Comparison of ENCODE assay signal across 1 cellular context in genomic region chr17:75749545-75750389, GRCh38.
TF ChIP-seq lines count a peak whose summit lies in the region.

No MANE protein-coding gene starts in this region.

TF ChIP-seq in HepG2, 621 proteins besides CTCF, POLR2A, EP300 and RAD21 (continued from another document and continues in another):
- TF ChIP-seq REST (IDR thresholded peaks at IDR 0.05; ENCODE audit: borderline replicate concordance in 1 of 2, low read depth in 1 of 2, low read length in 2 of 2) (no peak), NRL (CRISPR knock-in tag; IDR thresholded peaks at IDR 0.05; ENCODE audit: borderline replicate concordance) (peak; percentile 81), USF2 (IDR thresholded peaks at IDR 0.05; ENCODE audit: low read depth, low read length) (no peak), USF2 (CRISPR knock-in tag; IDR thresholded peaks at IDR 0.05; ENCODE audit: borderline replicate concordance) (no peak), HCFC1 (IDR thresholded peaks at IDR 0.05; ENCODE audit: low read depth, low read length) (no peak), TOE1 (CRISPR knock-in tag; IDR thresholded peaks at IDR 0.05) (no peak), ATF7 (IDR thresholded peaks at IDR 0.05) (no peak), ATF7 (CRISPR knock-in tag; IDR thresholded peaks at IDR 0.05) (no peak), TEF (CRISPR knock-in tag; IDR thresholded peaks at IDR 0.05) (no peak), NFKB2 (CRISPR knock-in tag; IDR thresholded peaks at IDR 0.05; ENCODE audit: borderline replicate concordance) (peak; percentile 19; the same call in 1 of the 2 replicates), HBP1 (CRISPR knock-in tag; IDR thresholded peaks at IDR 0.05; ENCODE audit: low read depth) (no peak), ZNF10 (CRISPR knock-in tag; IDR thresholded peaks at IDR 0.05; ENCODE audit: borderline replicate concordance, low read depth) (no peak), GABPB1 (CRISPR knock-in tag; IDR thresholded peaks at IDR 0.05) (peak; percentile 35; the same call in 1 of the 2 replicates), ZBTB21 (CRISPR knock-in tag; IDR thresholded peaks at IDR 0.05) (no peak), MYNN (CRISPR knock-in tag; IDR thresholded peaks at IDR 0.05; ENCODE audit: low read depth) (no peak), ZSCAN21 (CRISPR knock-in tag; IDR thresholded peaks at IDR 0.05; ENCODE audit: borderline replicate concordance) (no peak), HNF4G (IDR thresholded peaks at IDR 0.05; ENCODE audit: borderline replicate concordance, low read depth, low read length) (no peak), HNF4G (CRISPR knock-in tag; IDR thresholded peaks at IDR 0.05; ENCODE audit: borderline replicate concordance, low read depth) (no peak), TRIM22 (IDR thresholded peaks at IDR 0.05) (no peak), ZFP36L2 (CRISPR knock-in tag; IDR thresholded peaks at IDR 0.05) (no peak), ZBTB25 (CRISPR knock-in tag; IDR thresholded peaks at IDR 0.05) (peak; percentile 39; the same call in 1 of the 2 replicates), CC2D1A (CRISPR knock-in tag; IDR thresholded peaks at IDR 0.05) (no peak), MLXIP (CRISPR knock-in tag; IDR thresholded peaks at IDR 0.05; ENCODE audit: borderline replicate concordance) (no peak), TOPORS (CRISPR knock-in tag; IDR thresholded peaks at IDR 0.05) (0 out of 2 replicates have a peak, but pooled peaks have one; percentile 24), CREM (IDR thresholded peaks at IDR 0.05) (no peak), CREM (CRISPR knock-in tag; IDR thresholded peaks at IDR 0.05) (no peak), E2F5 (CRISPR knock-in tag; conservative IDR thresholded peaks at IDR 0.05) (no peak), ZC3H4 (CRISPR knock-in tag; IDR thresholded peaks at IDR 0.05; ENCODE audit: borderline replicate concordance) (no peak), ZNF724P (CRISPR knock-in tag; IDR thresholded peaks at IDR 0.05; ENCODE audit: borderline replicate concordance) (no peak), CEBPG (CRISPR knock-in tag; IDR thresholded peaks at IDR 0.05) (no peak), ZNF652 (CRISPR knock-in tag; IDR thresholded peaks at IDR 0.05; ENCODE audit: borderline replicate concordance, low read depth) (no peak), ZNF772 (CRISPR knock-in tag; IDR thresholded peaks at IDR 0.05) (no peak), TGIF2 (CRISPR knock-in tag; IDR thresholded peaks at IDR 0.05) (peak; percentile 54; the same call in 1 of the 2 replicates), ESRRA (CRISPR knock-in tag; IDR thresholded peaks at IDR 0.05; ENCODE audit: low read depth) (0 out of 2 replicates have a peak, but pooled peaks have one; percentile 39)
- TF ChIP-seq, protein P1, sequence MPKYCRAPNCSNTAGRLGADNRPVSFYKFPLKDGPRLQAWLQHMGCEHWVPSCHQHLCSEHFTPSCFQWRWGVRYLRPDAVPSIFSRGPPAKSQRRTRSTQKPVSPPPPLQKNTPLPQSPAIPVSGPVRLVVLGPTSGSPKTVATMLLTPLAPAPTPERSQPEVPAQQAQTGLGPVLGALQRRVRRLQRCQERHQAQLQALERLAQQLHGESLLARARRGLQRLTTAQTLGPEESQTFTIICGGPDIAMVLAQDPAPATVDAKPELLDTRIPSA (CRISPR knock-in tag; IDR thresholded peaks at IDR 0.05; ENCODE audit: borderline replicate concordance): no peak
- TF ChIP-seq, protein P2, sequence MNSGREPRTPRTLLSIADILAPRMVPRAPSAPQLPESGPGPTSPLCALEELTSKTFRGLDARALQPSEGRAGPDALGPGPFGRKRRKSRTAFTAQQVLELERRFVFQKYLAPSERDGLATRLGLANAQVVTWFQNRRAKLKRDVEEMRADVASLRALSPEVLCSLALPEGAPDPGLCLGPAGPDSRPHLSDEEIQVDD (CRISPR knock-in tag; IDR thresholded peaks at IDR 0.05; ENCODE audit: borderline replicate concordance): peak; percentile 39; the same call in 1 of the 2 replicates
- TF ChIP-seq, protein P3, sequence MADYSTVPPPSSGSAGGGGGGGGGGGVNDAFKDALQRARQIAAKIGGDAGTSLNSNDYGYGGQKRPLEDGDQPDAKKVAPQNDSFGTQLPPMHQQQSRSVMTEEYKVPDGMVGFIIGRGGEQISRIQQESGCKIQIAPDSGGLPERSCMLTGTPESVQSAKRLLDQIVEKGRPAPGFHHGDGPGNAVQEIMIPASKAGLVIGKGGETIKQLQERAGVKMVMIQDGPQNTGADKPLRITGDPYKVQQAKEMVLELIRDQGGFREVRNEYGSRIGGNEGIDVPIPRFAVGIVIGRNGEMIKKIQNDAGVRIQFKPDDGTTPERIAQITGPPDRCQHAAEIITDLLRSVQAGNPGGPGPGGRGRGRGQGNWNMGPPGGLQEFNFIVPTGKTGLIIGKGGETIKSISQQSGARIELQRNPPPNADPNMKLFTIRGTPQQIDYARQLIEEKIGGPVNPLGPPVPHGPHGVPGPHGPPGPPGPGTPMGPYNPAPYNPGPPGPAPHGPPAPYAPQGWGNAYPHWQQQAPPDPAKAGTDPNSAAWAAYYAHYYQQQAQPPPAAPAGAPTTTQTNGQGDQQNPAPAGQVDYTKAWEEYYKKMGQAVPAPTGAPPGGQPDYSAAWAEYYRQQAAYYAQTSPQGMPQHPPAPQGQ (CRISPR knock-in tag; IDR thresholded peaks at IDR 0.05; ENCODE audit: borderline replicate concordance): no peak
- TF ChIP-seq, protein P4, sequence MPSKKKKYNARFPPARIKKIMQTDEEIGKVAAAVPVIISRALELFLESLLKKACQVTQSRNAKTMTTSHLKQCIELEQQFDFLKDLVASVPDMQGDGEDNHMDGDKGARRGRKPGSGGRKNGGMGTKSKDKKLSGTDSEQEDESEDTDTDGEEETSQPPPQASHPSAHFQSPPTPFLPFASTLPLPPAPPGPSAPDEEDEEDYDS (CRISPR knock-in tag; IDR thresholded peaks at IDR 0.05): no peak
- TF ChIP-seq, protein P5, sequence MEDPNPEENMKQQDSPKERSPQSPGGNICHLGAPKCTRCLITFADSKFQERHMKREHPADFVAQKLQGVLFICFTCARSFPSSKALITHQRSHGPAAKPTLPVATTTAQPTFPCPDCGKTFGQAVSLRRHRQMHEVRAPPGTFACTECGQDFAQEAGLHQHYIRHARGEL (CRISPR knock-in tag; IDR thresholded peaks at IDR 0.05): no peak; the same call in 1 of the 2 replicates
- TF ChIP-seq, protein P6, sequence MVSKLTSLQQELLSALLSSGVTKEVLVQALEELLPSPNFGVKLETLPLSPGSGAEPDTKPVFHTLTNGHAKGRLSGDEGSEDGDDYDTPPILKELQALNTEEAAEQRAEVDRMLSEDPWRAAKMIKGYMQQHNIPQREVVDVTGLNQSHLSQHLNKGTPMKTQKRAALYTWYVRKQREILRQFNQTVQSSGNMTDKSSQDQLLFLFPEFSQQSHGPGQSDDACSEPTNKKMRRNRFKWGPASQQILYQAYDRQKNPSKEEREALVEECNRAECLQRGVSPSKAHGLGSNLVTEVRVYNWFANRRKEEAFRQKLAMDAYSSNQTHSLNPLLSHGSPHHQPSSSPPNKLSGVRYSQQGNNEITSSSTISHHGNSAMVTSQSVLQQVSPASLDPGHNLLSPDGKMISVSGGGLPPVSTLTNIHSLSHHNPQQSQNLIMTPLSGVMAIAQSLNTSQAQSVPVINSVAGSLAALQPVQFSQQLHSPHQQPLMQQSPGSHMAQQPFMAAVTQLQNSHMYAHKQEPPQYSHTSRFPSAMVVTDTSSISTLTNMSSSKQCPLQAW (CRISPR knock-in tag; IDR thresholded peaks at IDR 0.05): peak; percentile 56; the same call in 1 of the 2 replicates
